In genomic region chr1:54365847-54366246, GRCh38 we compare ENCODE assay signal across 20 cellular contexts. TPM values are rescaled to one million over a fixed set of nuclear protein-coding genes. Genes with fewer than 3 reads are reported as not detected.
DNase-seq lines count a peak whose midpoint lies in the region; FAIRE-seq and TF ChIP-seq lines count a peak whose summit lies in the region.
"Had no signal": no experiment of that assay in that cellular context is flagged by ENCODE, and none has a peak within 500 bp of the region (broad histone marks: within the 10 kb centered on the region; RNA-seq: fewer than 3 reads in every experiment).

No MANE protein-coding gene starts in this region.

- no peak overlapping the region for H2BK20ac ChIP-seq in H9 (ENCODE audit: low read depth, low read length, poor library complexity, severe bottlenecking)

- peak overlapping the region in 1 of 2 experiments; percentile 59; a peak in 2 of 5 replicates for H3K4me3 Mint-ChIP-seq in H9
- H3K4me3 Mint-ChIP-seq in astrocyte (ENCODE audit: unreplicated experiment): peak overlapping the region; percentile 42
- no peak overlapping the region for H3K4me3 Mint-ChIP-seq in immature natural killer cell
- H3K4me3 Mint-ChIP-seq: activated CD8-positive, alpha-beta T cell treated with anti-CD3 and anti-CD28 coated beads for 36 hours; activated naive CD4-positive, alpha-beta T cell treated with anti-CD3 and anti-CD28 coated beads, Interleukin-2, amount 10 ng/mL, durations not matched to agents 7 days and 5 days had no signal

- no peak overlapping the region for H3K23ac ChIP-seq in H9 (ENCODE audit: insufficient read length, low read depth, low read length)
- no peak overlapping the region for H3K23ac ChIP-seq in trophoblast cell (ENCODE audit: low read length)

- H3K27ac ChIP-seq in H9 (ENCODE audit: insufficient read length, low read depth, low read length) (no peak overlapping the region), astrocyte (ENCODE audit: low read depth, low read length) (no peak overlapping the region), trophoblast cell (ENCODE audit: low read depth, low read length) (no peak overlapping the region), GM23248 (no peak overlapping the region)
- H3K27ac ChIP-seq: neutrophil, psoas muscle had no signal

- H4K91ac ChIP-seq in H9 (ENCODE audit: insufficient read length, low read depth, low read length): no peak overlapping the region
- no peak overlapping the region for H4K91ac ChIP-seq in trophoblast cell (ENCODE audit: low read depth, low read length)

- H3K27me3 Mint-ChIP-seq in H9 (ENCODE audit: low read depth): no peaks in the 10 kb centered on the region
- H3K27me3 Mint-ChIP-seq in astrocyte (ENCODE audit: low read depth, unreplicated experiment): no peaks in the 10 kb centered on the region
- peaks cover 0 to 3% (median 0%) of the 10 kb centered on the region in 3 donors for H3K27me3 Mint-ChIP-seq in immature natural killer cell (ENCODE audit: low read depth in 3 of 3)
- H3K27me3 Mint-ChIP-seq: activated CD8-positive, alpha-beta T cell treated with anti-CD3 and anti-CD28 coated beads for 36 hours; activated naive CD4-positive, alpha-beta T cell treated with anti-CD3 and anti-CD28 coated beads, Interleukin-2, amount 10 ng/mL, durations not matched to agents 7 days and 5 days had no signal

- H3K79me1 ChIP-seq in H9 (ENCODE audit: insufficient read depth, low read depth, low read length, poor library complexity, severe bottlenecking) (peaks cover 13% of the 10 kb centered on the region), trophoblast cell (ENCODE audit: low read length) (no peaks in the 10 kb centered on the region)

- H3K14ac ChIP-seq in H9 (ENCODE audit: insufficient read depth, low read length) (no peak overlapping the region), trophoblast cell (ENCODE audit: low read length) (no peak overlapping the region)

- no peak overlapping the region for H3K4me3 ChIP-seq in astrocyte (ENCODE audit: insufficient read depth, low read depth, low read length)
- H3K4me3 ChIP-seq in trophoblast cell (ENCODE audit: low read depth, low read length): no peak overlapping the region
- no peak overlapping the region for H3K4me3 ChIP-seq in GM23248
- H3K4me3 ChIP-seq: psoas muscle had no signal

- H2AK5ac ChIP-seq in H9 (ENCODE audit: insufficient read length, low read length) (no peak overlapping the region), trophoblast cell (ENCODE audit: low read length) (no peak overlapping the region)

- H4K12ac ChIP-seq in trophoblast cell (ENCODE audit: low read depth, low read length): no peak overlapping the region

- H2BK12ac ChIP-seq in H9 (ENCODE audit: insufficient read length, low read depth, low read length) (no peak overlapping the region), trophoblast cell (ENCODE audit: low read length) (no peak overlapping the region)

- H3K36me3 Mint-ChIP-seq in H9 (ENCODE audit: insufficient read depth in 1 of 3, low read depth in 3 of 3) (peaks cover 13 to 18% (median 16%) of the 10 kb centered on the region in 3 experiments; a peak in 6 of 7 replicates), astrocyte (ENCODE audit: low read depth, unreplicated experiment) (peaks cover 19% of the 10 kb centered on the region), immature natural killer cell (peaks cover 0 to 4% (median 0%) of the 10 kb centered on the region in 3 donors)

- H2BK15ac ChIP-seq in H9 (ENCODE audit: low read depth, low read length): no peak overlapping the region

- H3K56ac ChIP-seq in H9 (ENCODE audit: insufficient read length, low read depth, low read length): no peak overlapping the region

- no peak for FAIRE-seq in astrocyte (lab: Jason Lieb, UNC)

- no peaks in the 10 kb centered on the region for H3K9me3 ChIP-seq in H9 (ENCODE audit: control insufficient read depth, low read depth, low read length)
- no peaks in the 10 kb centered on the region for H3K9me3 ChIP-seq in astrocyte (ENCODE audit: insufficient read depth, low read depth, low read length)
- H3K9me3 ChIP-seq in trophoblast cell (ENCODE audit: insufficient read depth, low read depth, low read length): peaks cover 4% of the 10 kb centered on the region
- H3K9me3 ChIP-seq in GM23248 (ENCODE audit: low read depth): no peaks in the 10 kb centered on the region
- H3K9me3 ChIP-seq: neutrophil, psoas muscle had no signal

- H3K4me2 ChIP-seq in H9 (ENCODE audit: insufficient read depth, insufficient read length, low read length) (no peak overlapping the region), astrocyte (ENCODE audit: low read length) (no peak overlapping the region), trophoblast cell (ENCODE audit: low read length) (no peak overlapping the region), GM23248 (ENCODE audit: unreplicated experiment) (no peak overlapping the region)

- H3K9ac ChIP-seq in H9 (ENCODE audit: extremely low read depth, insufficient read length, low read length) (no peak overlapping the region), astrocyte (ENCODE audit: low read length) (no peak overlapping the region), trophoblast cell (ENCODE audit: low read length) (no peak overlapping the region), GM23248 (no peak overlapping the region)

- H3K9me3 Mint-ChIP-seq in H9: no peaks in the 10 kb centered on the region
- H3K9me3 Mint-ChIP-seq in astrocyte (ENCODE audit: unreplicated experiment): no peaks in the 10 kb centered on the region
- H3K9me3 Mint-ChIP-seq in immature natural killer cell: no peaks in the 10 kb centered on the region
- H3K9me3 Mint-ChIP-seq: activated CD8-positive, alpha-beta T cell treated with anti-CD3 and anti-CD28 coated beads for 36 hours; activated naive CD4-positive, alpha-beta T cell treated with anti-CD3 and anti-CD28 coated beads, Interleukin-2, amount 10 ng/mL, durations not matched to agents 7 days and 5 days had no signal

- TF ChIP-seq CTCF in H9 (conservative IDR thresholded peaks at IDR 0.05): no peak
- TF ChIP-seq CTCF in astrocyte (IDR thresholded peaks at IDR 0.05; ENCODE audit: insufficient read depth, low read depth, low read length): no peak

- H3K27ac Mint-ChIP-seq in H9 (peak overlapping the region; percentile 54 to 92 (median 87); a peak in 6 of 7 replicates), astrocyte (ENCODE audit: unreplicated experiment) (no peak overlapping the region), immature natural killer cell (peak overlapping the region in 4 of 6 donors; percentile 6 to 70 (median 55))
- H3K27ac Mint-ChIP-seq: activated CD8-positive, alpha-beta T cell treated with anti-CD3 and anti-CD28 coated beads for 36 hours; activated naive CD4-positive, alpha-beta T cell treated with anti-CD3 and anti-CD28 coated beads, Interleukin-2, amount 10 ng/mL, durations not matched to agents 7 days and 5 days had no signal

- H3K79me2 ChIP-seq in H9 (ENCODE audit: insufficient read depth, low read length) (peaks cover 22% of the 10 kb centered on the region; the same call in 1 of the 2 replicates), astrocyte (ENCODE audit: insufficient read depth, low read length) (peaks cover 44% of the 10 kb centered on the region), trophoblast cell (ENCODE audit: control insufficient read depth, insufficient read depth, low read length, poor library complexity) (peaks cover 2% of the 10 kb centered on the region), GM23248 (ENCODE audit: insufficient read depth) (peaks cover 87% of the 10 kb centered on the region)

- no peak overlapping the region for H4K8ac ChIP-seq in H9 (replicated peaks; ENCODE audit: insufficient read length, low read depth, low read length)
- H4K8ac ChIP-seq in trophoblast cell (ENCODE audit: low read depth, low read length): no peak overlapping the region

- H4K20me1 ChIP-seq in H9 (ENCODE audit: control insufficient read depth, insufficient read depth, insufficient read length): peaks cover 2% of the 10 kb centered on the region
- peaks cover 96% of the 10 kb centered on the region for H4K20me1 ChIP-seq in astrocyte (ENCODE audit: insufficient read depth, low read length)
- H4K20me1 ChIP-seq in GM23248 (ENCODE audit: insufficient read depth): no peaks in the 10 kb centered on the region

- no peak overlapping the region for H3T11ph ChIP-seq in H9 (ENCODE audit: low read length)

- H2BK120ac ChIP-seq in H9 (ENCODE audit: low read depth, low read length, poor library complexity, severe bottlenecking) (no peak overlapping the region), trophoblast cell (ENCODE audit: insufficient read depth, low read length, poor library complexity) (no peak overlapping the region)

- H3K36me3 ChIP-seq in astrocyte (ENCODE audit: insufficient read depth, low read length): no peaks in the 10 kb centered on the region
- H3K36me3 ChIP-seq in trophoblast cell (ENCODE audit: control insufficient read depth in 1 of 2, insufficient read depth in 2 of 2, low read length in 2 of 2): peaks cover 11 to 22% of the 10 kb centered on the region in 2 experiments
- no peaks in the 10 kb centered on the region for H3K36me3 ChIP-seq in GM23248 (ENCODE audit: low read depth)
- H3K36me3 ChIP-seq: neutrophil had no signal

- H3K4me1 Mint-ChIP-seq in H9 (peaks cover 73 to 80% of the 10 kb centered on the region in 2 experiments), astrocyte (ENCODE audit: low read depth, unreplicated experiment) (peaks cover 14% of the 10 kb centered on the region), immature natural killer cell (peaks cover 91 to 99% of the 10 kb centered on the region in 2 donors)

- H3K27me3 ChIP-seq in H9 (ENCODE audit: insufficient read depth, low read length): no peaks in the 10 kb centered on the region
- H3K27me3 ChIP-seq in astrocyte (ENCODE audit: insufficient read depth, low read length): no peaks in the 10 kb centered on the region
- H3K27me3 ChIP-seq in trophoblast cell (ENCODE audit: insufficient read depth, low read length): no peaks in the 10 kb centered on the region
- H3K27me3 ChIP-seq in GM23248 (replicated peaks; ENCODE audit: insufficient read depth): no peaks in the 10 kb centered on the region
- H3K27me3 ChIP-seq: neutrophil had no signal

- WGBS in H9 (ENCODE audit: extremely low coverage, insufficient read length, low lambda C conversion rate): no CpG with 5 or more reads among the region's 3 CpGs
- no CpG with 5 or more reads among the region's 3 CpGs for WGBS in trophoblast cell (ENCODE audit: extremely low coverage, insufficient coverage, insufficient read length)
- 84 to 85% methylated on average over 3 of the region's 3 CpGs for WGBS in GM23248 (ENCODE audit: low coverage in 1 of 2, low lambda C conversion rate in 2 of 2, missing lambda C conversion rate in 2 of 2), 2 experiments

- H2AFZ ChIP-seq in H9 (ENCODE audit: low read length): no peak overlapping the region
- H2AFZ ChIP-seq in astrocyte (ENCODE audit: low read depth, low read length): no peak overlapping the region
- no peak overlapping the region for H2AFZ ChIP-seq in trophoblast cell (ENCODE audit: insufficient read depth, low read length, poor library complexity)
- H2AFZ ChIP-seq in GM23248: no peak overlapping the region

- H3K23me2 ChIP-seq in H9 (ENCODE audit: insufficient read length, low read depth, low read length, poor library complexity, severe bottlenecking): no peaks in the 10 kb centered on the region

- no peak overlapping the region for H3K18ac ChIP-seq in H9 (ENCODE audit: insufficient read length, low read depth, low read length)
- peak overlapping the region; percentile 3 for H3K18ac ChIP-seq in trophoblast cell (ENCODE audit: low read length)

- no peaks in the 10 kb centered on the region for H3K9me2 ChIP-seq in GM23248 (ENCODE audit: insufficient read depth)

- H2BK5ac ChIP-seq in H9 (ENCODE audit: insufficient read length, low read length) (no peak overlapping the region), trophoblast cell (ENCODE audit: low read depth, low read length, poor library complexity) (no peak overlapping the region)

- H3K4me1 ChIP-seq in H9 (ENCODE audit: insufficient read depth, low read length) (peaks cover 15% of the 10 kb centered on the region; the same call in 1 of the 2 replicates), astrocyte (ENCODE audit: insufficient read depth, low read length) (no peaks in the 10 kb centered on the region), trophoblast cell (ENCODE audit: control insufficient read depth in 1 of 2, insufficient read depth in 2 of 2, low read length in 2 of 2) (no peaks in the 10 kb centered on the region), GM23248 (ENCODE audit: insufficient read depth) (peaks cover 11% of the 10 kb centered on the region)

- H3F3A ChIP-seq in GM23248 (ENCODE audit: insufficient read depth): 0 out of 2 replicates have a peak, but pooled peaks cover 4% of the 10 kb centered on the region

- no peak overlapping the region for H4K5ac ChIP-seq in H9 (ENCODE audit: insufficient read length, low read depth, low read length)

- in situ Hi-C loops in GM23248 (cut with MboI): no loop called here

- DNase-seq in H9 (no peak), astrocyte (ENCODE audit: low read depth) (no peak), immature natural killer cell (no peak), trophoblast cell (no peak), cerebellar cortex (ENCODE audit: low spot score) (no peak), GM23248 (no peak), HK-2 (ENCODE audit: unreplicated experiment) (no peak)
- DNase-seq: activated CD4-positive, CD25-positive, alpha-beta regulatory T cell; activated CD8-positive, alpha-beta T cell treated with anti-CD3 and anti-CD28 coated beads for 36 hours; activated naive CD4-positive, alpha-beta T cell treated with anti-CD3 and anti-CD28 coated beads, Interleukin-2, amount 10 ng/mL, durations not matched to agents 7 days and 5 days; activated T-cell treated with anti-CD3 and anti-CD28 coated beads for 4 hours; Karpas-422; midbrain; NCI-H2029; NCI-H446 treated with DMSO at 0.1 percent for 48 hours; OCI-M1; psoas muscle; stimulated activated CD4-positive, alpha-beta T cell treated with anti-CD3 and anti-CD28 coated beads, Interleukin-1b, Interleukin-23, amount 100 ng/mL, for 48 hours; T1000 had no signal

- no peak overlapping the region for H3K4ac ChIP-seq in H9 (ENCODE audit: low read depth, low read length)
- H3K4ac ChIP-seq in trophoblast cell (ENCODE audit: low read depth, low read length): peak overlapping the region; percentile 16

RNA-seq across cellular contexts. Expression of gene SSBP3, which starts 40.3 kb away (rescaled TPM):
- total RNA-seq in H9 (2021) (119 and 126 TPM in 2 replicates), astrocyte (89.8 and 98.6 TPM in 2 replicates)
- polyA plus RNA-seq in immature natural killer cell (10 to 100 TPM; 19.8 to 30.1 (median 21.1) TPM), GM23248 (2016; fragmentation: Nextera tagmentation; extraction: Ambion mirVana) (6.2 and 7.1 TPM in 2 replicates)
- polyA plus RNA-seq in trophoblast cell (2013): 137 and 143 TPM in 2 replicates
- total RNA-seq in GM23248 (2014; rRNA removed; shearing (Covaris generic)): 15.4 and 19.9 TPM in 2 replicates
